18 cellular contexts compared by ENCODE assay signal in genomic region chr9:86042226-86042625, GRCh38.
"Had no signal": no experiment of that assay in that cellular context is flagged by ENCODE, and none has a peak within 500 bp of the region (broad histone marks: within the 10 kb centered on the region; RNA-seq: fewer than 3 reads in every experiment).

No MANE protein-coding gene starts in this region.

- H3K4me3 ChIP-seq: coronary artery, heart left ventricle, lung, psoas muscle had no signal

- H3K27ac Mint-ChIP-seq: naive thymus-derived CD8-positive, alpha-beta T cell; stimulated activated naive B cell treated with anti-CD40 and anti-IgM and Interleukin-4, amounts not matched to agents 10 μg/mL and 1 μg/mL and 100 μg/mL, for 72 hours; stimulated activated naive CD8-positive, alpha-beta T cell treated with anti-CD3 and anti-CD28 coated beads, Interleukin-15, amount 100 ng/mL, for 72 hours; type B pancreatic cell had no signal

- H3K27me3 Mint-ChIP-seq: stimulated activated naive B cell treated with anti-CD40 and anti-IgM and Interleukin-4, amounts not matched to agents 10 μg/mL and 1 μg/mL and 100 μg/mL, for 72 hours; stimulated activated naive CD8-positive, alpha-beta T cell treated with anti-CD3 and anti-CD28 coated beads, Interleukin-15, amount 100 ng/mL, for 72 hours; type B pancreatic cell had no signal

- H3K4me1 ChIP-seq: heart left ventricle, psoas muscle had no signal

- ATAC-seq: esophagus mucosa; left ventricle myocardium superior; naive thymus-derived CD8-positive, alpha-beta T cell; psoas muscle; stimulated activated naive B cell treated with anti-CD40 and anti-IgM and Interleukin-4, amounts not matched to agents 10 μg/mL and 1 μg/mL and 100 μg/mL, for 72 hours; stimulated activated naive CD8-positive, alpha-beta T cell treated with anti-CD3 and anti-CD28 coated beads, Interleukin-15, amount 100 ng/mL, for 72 hours had no signal

- H3K9me3 Mint-ChIP-seq: stimulated activated naive B cell treated with anti-CD40 and anti-IgM and Interleukin-4, amounts not matched to agents 10 μg/mL and 1 μg/mL and 100 μg/mL, for 72 hours; stimulated activated naive CD8-positive, alpha-beta T cell treated with anti-CD3 and anti-CD28 coated beads, Interleukin-15, amount 100 ng/mL, for 72 hours; type B pancreatic cell had no signal

- H3K9me3 ChIP-seq: heart left ventricle, psoas muscle had no signal

- H3K4me3 Mint-ChIP-seq: naive thymus-derived CD8-positive, alpha-beta T cell; stimulated activated naive B cell treated with anti-CD40 and anti-IgM and Interleukin-4, amounts not matched to agents 10 μg/mL and 1 μg/mL and 100 μg/mL, for 72 hours; stimulated activated naive CD8-positive, alpha-beta T cell treated with anti-CD3 and anti-CD28 coated beads, Interleukin-15, amount 100 ng/mL, for 72 hours; type B pancreatic cell had no signal

- FAIRE-seq: frontal cortex, islet of Langerhans had no signal

- H3K36me3 Mint-ChIP-seq: naive thymus-derived CD8-positive, alpha-beta T cell; stimulated activated naive B cell treated with anti-CD40 and anti-IgM and Interleukin-4, amounts not matched to agents 10 μg/mL and 1 μg/mL and 100 μg/mL, for 72 hours had no signal

- H3K27ac ChIP-seq: coronary artery, heart left ventricle, psoas muscle had no signal

- DNase-seq: central memory CD4-positive, alpha-beta T cell; effector CD4-positive, alpha-beta T cell; heart left ventricle; hippocampal formation; left ventricle myocardium superior; mesenchymal stem cell; naive thymus-derived CD8-positive, alpha-beta T cell; psoas muscle; stimulated activated CD4-positive, alpha-beta T cell treated with anti-CD3 and anti-CD28 coated beads, Interleukin-2, amount 100 ng/mL, for 24 hours; stimulated activated CD4-positive, alpha-beta T cell treated with anti-CD3 and anti-CD28 coated beads, Interleukin-4, amount 100 ng/mL, for 4 hours; stimulated activated naive B cell treated with anti-CD40 and anti-IgM and Interleukin-4, amounts not matched to agents 10 μg/mL and 1 μg/mL and 100 μg/mL, for 72 hours; stimulated activated naive CD8-positive, alpha-beta T cell treated with anti-CD3 and anti-CD28 coated beads, Interleukin-15, amount 100 ng/mL, for 72 hours had no signal

- H3K4me1 Mint-ChIP-seq: naive thymus-derived CD8-positive, alpha-beta T cell; stimulated activated naive B cell treated with anti-CD40 and anti-IgM and Interleukin-4, amounts not matched to agents 10 μg/mL and 1 μg/mL and 100 μg/mL, for 72 hours; stimulated activated naive CD8-positive, alpha-beta T cell treated with anti-CD3 and anti-CD28 coated beads, Interleukin-15, amount 100 ng/mL, for 72 hours had no signal

- H3K27me3 ChIP-seq: heart left ventricle had no signal
